In the genomic region with DNA sequence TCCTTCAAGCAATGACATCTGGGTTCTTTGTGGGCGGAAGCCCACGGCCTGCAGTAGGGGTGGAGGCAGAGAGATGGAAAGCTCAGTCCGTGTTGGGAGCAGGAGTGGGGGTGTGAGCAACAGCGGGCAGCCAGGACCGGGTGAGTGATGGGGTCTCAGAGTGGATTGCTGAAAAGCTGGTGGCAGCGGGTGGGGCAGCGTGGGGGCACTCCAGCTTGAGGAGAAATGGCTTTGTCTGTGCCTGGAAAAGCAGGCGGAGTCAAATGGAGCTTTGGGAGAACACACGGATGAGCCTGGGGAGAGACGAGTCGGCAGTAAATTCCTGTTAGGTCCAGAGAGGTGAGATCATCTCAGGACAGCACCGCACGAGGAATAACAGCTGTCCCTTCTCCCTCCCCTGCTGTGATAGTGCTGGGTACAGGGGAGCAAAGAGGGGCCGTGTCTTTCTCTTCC, we compare ENCODE assay signal across 23 cellular contexts. TPM values are rescaled to one million over a fixed set of nuclear protein-coding genes. Genes with fewer than 3 reads are reported as not detected.
DNase-seq lines count a peak whose midpoint lies in the region; ATAC-seq and TF ChIP-seq lines count a peak whose summit lies in the region.
"Had no signal": no experiment of that assay in that cellular context is flagged by ENCODE, and none has a peak within 500 bp of the region (broad histone marks: within the 10 kb centered on the region; RNA-seq: fewer than 3 reads in every experiment).

No MANE protein-coding gene starts in this region.

- H3K4me3 Mint-ChIP-seq in osteocyte (ENCODE audit: unreplicated experiment): no peak overlapping the region
- no peak overlapping the region for H3K4me3 Mint-ChIP-seq in activated CD4-positive, alpha-beta T cell treated with anti-CD3 and anti-CD28 coated beads, Interleukin-2, amount 10 ng/mL, durations not matched to agents 24 days and 14 days
- H3K4me3 Mint-ChIP-seq: B cell, IgD-negative memory B cell had no signal

- no peak for ATAC-seq in GM21786 (IDR thresholded peaks at IDR 0.05; ENCODE audit: unreplicated experiment)

- TF ChIP-seq CTCF in GM13977 (IDR thresholded peaks at IDR 0.05; ENCODE audit: extremely low read depth, insufficient read depth, missing control alignments): no peak
- no peak for TF ChIP-seq CTCF in osteocyte (IDR thresholded peaks at IDR 0.05)

- no peak overlapping the region for H3K27ac Mint-ChIP-seq in osteocyte (ENCODE audit: unreplicated experiment)
- H3K27ac Mint-ChIP-seq in activated CD4-positive, alpha-beta T cell treated with anti-CD3 and anti-CD28 coated beads, Interleukin-2, amount 10 ng/mL, durations not matched to agents 24 days and 14 days: no peak overlapping the region
- H3K27ac Mint-ChIP-seq: B cell; CD4-positive, CD25-positive, alpha-beta regulatory T cell; IgD-negative memory B cell had no signal

- peaks cover 22% of the 10 kb centered on the region for H3K9me3 Mint-ChIP-seq in osteocyte (ENCODE audit: unreplicated experiment)
- H3K9me3 Mint-ChIP-seq in activated CD4-positive, alpha-beta T cell treated with anti-CD3 and anti-CD28 coated beads, Interleukin-2, amount 10 ng/mL, durations not matched to agents 24 days and 14 days: no peaks in the 10 kb centered on the region

- H3K27me3 Mint-ChIP-seq in osteocyte (ENCODE audit: unreplicated experiment): no peaks in the 10 kb centered on the region
- H3K27me3 Mint-ChIP-seq in activated CD4-positive, alpha-beta T cell treated with anti-CD3 and anti-CD28 coated beads, Interleukin-2, amount 10 ng/mL, durations not matched to agents 24 days and 14 days: no peaks in the 10 kb centered on the region

- H3K27ac ChIP-seq in angular gyrus (ENCODE audit: low read depth, low read length): peak overlapping the region; percentile 81
- H3K27ac ChIP-seq: PC-9, RWPE1 had no signal

- H3K4me1 Mint-ChIP-seq in osteocyte (ENCODE audit: unreplicated experiment): no peaks in the 10 kb centered on the region
- H3K4me1 Mint-ChIP-seq in activated CD4-positive, alpha-beta T cell treated with anti-CD3 and anti-CD28 coated beads, Interleukin-2, amount 10 ng/mL, durations not matched to agents 24 days and 14 days: no peaks in the 10 kb centered on the region
- H3K4me1 Mint-ChIP-seq: B cell had no signal

- H3K36me3 Mint-ChIP-seq in osteocyte (ENCODE audit: unreplicated experiment): no peaks in the 10 kb centered on the region
- no peaks in the 10 kb centered on the region for H3K36me3 Mint-ChIP-seq in activated CD4-positive, alpha-beta T cell treated with anti-CD3 and anti-CD28 coated beads, Interleukin-2, amount 10 ng/mL, durations not matched to agents 24 days and 14 days (ENCODE audit: low read depth)
- H3K36me3 Mint-ChIP-seq: CD4-positive, CD25-positive, alpha-beta regulatory T cell; IgD-negative memory B cell had no signal

- in situ Hi-C loops in GM13977 (cut with MboI; ENCODE audit: low pct_unique_long_range_greater_than_20kb, low sequenced_read_pairs, unreplicated experiment): no loop called here

- intact Hi-C loops in activated CD4-positive, alpha-beta T cell treated with anti-CD3 and anti-CD28 coated beads, Interleukin-2, amount 10 ng/mL, durations not matched to agents 24 days and 14 days (cut with micrococcal nuclease): no loop called here

- DNase-seq in GM13977 (ENCODE audit: low spot score) (peak; percentile 3), left kidney (ENCODE audit: low read depth, low spot score) (peak; percentile 71), osteocyte (ENCODE audit: extremely low spot score, unreplicated experiment) (peak; percentile 72), D341Med (ENCODE audit: low spot score) (no peak), H4 (ENCODE audit: low spot score) (no peak)
- no peak for DNase-seq in activated CD4-positive, alpha-beta T cell treated with anti-CD3 and anti-CD28 coated beads, Interleukin-2, amount 10 ng/mL, durations not matched to agents 24 days and 14 days
- DNase-seq: CD4-positive, CD25-positive, alpha-beta regulatory T cell; COR-L47; Karpas-422; MG63; NCI-H1048; NCI-H1436; NCI-H2029; NCI-H2171; NCI-H526; PC-9; SIG-M5 had no signal

RNA-seq across cellular contexts. Expression of a gene that starts 42.1 kb away (rescaled TPM):
- 0.08 and 0.13 TPM in 2 replicates for total RNA-seq in osteocyte
- not detected in 2 replicates for total RNA-seq in activated CD4-positive, alpha-beta T cell treated with anti-CD3 and anti-CD28 coated beads, Interleukin-2, amount 10 ng/mL, durations not matched to agents 24 days and 14 days
- total RNA-seq in H4 (2014; rRNA removed; shearing (Covaris generic)): 0.23 TPM in 1 of 2 replicates, not detected in the other
- total RNA-seq: A172; CD4-positive, CD25-positive, alpha-beta regulatory T cell; PC-9 had no signal

Comparison
In these comparisons a context has a peak if more than half of its experiments do, and no peak if none do; other contexts are left out.
1. DNase-seq: peak in GM13977 (single experiment), left kidney (single experiment) and osteocyte (single experiment); none in D341Med (single experiment), activated CD4-positive, alpha-beta T cell treated with anti-CD3 and anti-CD28 coated beads, Interleukin-2, amount 10 ng/mL, durations not matched to agents 24 days and 14 days (single experiment) and H4 (single experiment).